Comparison of ENCODE assay signal across 34 cellular contexts in the genomic region with DNA sequence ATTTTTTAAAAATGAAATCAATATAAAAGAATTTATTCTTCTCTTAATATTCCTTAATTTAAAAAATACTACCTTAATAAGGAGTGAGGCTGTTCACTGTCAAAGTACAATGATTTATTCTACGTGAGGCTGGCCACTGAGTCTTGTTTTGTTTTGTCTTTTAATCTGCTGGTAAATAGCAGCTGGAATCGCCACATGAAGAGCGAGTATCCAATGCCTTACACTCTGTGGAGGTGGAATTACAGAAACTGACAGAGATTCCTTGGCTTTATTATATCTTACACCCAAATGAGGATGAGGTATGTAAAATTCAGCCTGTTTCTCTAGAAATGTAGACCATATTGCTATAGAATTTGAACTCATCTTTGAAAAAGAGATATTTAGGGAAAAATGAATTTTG.
"Had no signal": no experiment of that assay in that cellular context is flagged by ENCODE, and none has a peak within 500 bp of the region (broad histone marks: within the 10 kb centered on the region; RNA-seq: fewer than 3 reads in every experiment).

No MANE protein-coding gene starts in this region.

- H3K4me3 Mint-ChIP-seq: activated B cell treated with CpG ODN at 0.5 μM for 24 hours; activated CD4-positive, alpha-beta memory T cell treated with anti-CD3 and anti-CD28 coated beads, Interleukin-2, amount 10 ng/mL, durations not matched to agents 7 days and 5 days; activated CD4-positive, alpha-beta T cell treated with anti-CD3 and anti-CD28 coated beads, Interleukin-2, amount 10 ng/mL, durations not matched to agents 24 days and 14 days; activated CD8-positive, alpha-beta memory T cell treated with anti-CD3 and anti-CD28 coated beads, Interleukin-2, amount 10 ng/mL, durations not matched to agents 7 days and 5 days; activated CD8-positive, alpha-beta T cell treated with anti-CD3 and anti-CD28 coated beads, Interleukin-2, amount 10 ng/mL, durations not matched to agents 7 days and 5 days; activated naive CD4-positive, alpha-beta T cell treated with anti-CD3 and anti-CD28 coated beads, Interleukin-2, amount 10 ng/mL, durations not matched to agents 7 days and 5 days; activated naive CD4-positive, alpha-beta T cell treated with anti-CD3 and anti-CD28 coated beads, Interleukin-2, amount 50 U/mL, for 24 hours; activated naive CD8-positive, alpha-beta T cell; activated naive CD8-positive, alpha-beta T cell treated with anti-CD3 and anti-CD28 coated beads, Interleukin-2, amount 10 ng/mL, durations not matched to agents 7 days and 5 days; activated naive CD8-positive, alpha-beta T cell treated with anti-CD3 and anti-CD28 coated beads, Interleukin-2, amount 50 U/mL, for 24 hours; activated T-cell treated with anti-CD3 and anti-CD28 coated beads, Interleukin-2, amount 50 U/mL, for 24 hours; T-helper 2 cell treated with Interferon-gamma antibody and Interleukin-4, amounts not matched to agents 5 μg/mL and 100 μg/mL, for 36 hours had no signal

- FAIRE-seq: colon, TTC549 had no signal

- H3K9me3 Mint-ChIP-seq: activated B cell treated with CpG ODN at 0.5 μM for 24 hours; activated CD4-positive, alpha-beta memory T cell treated with anti-CD3 and anti-CD28 coated beads, Interleukin-2, amount 10 ng/mL, durations not matched to agents 7 days and 5 days; activated CD4-positive, alpha-beta T cell treated with anti-CD3 and anti-CD28 coated beads, Interleukin-2, amount 10 ng/mL, durations not matched to agents 24 days and 14 days; activated naive CD4-positive, alpha-beta T cell treated with anti-CD3 and anti-CD28 coated beads, Interleukin-2, amount 10 ng/mL, durations not matched to agents 7 days and 5 days; activated naive CD4-positive, alpha-beta T cell treated with anti-CD3 and anti-CD28 coated beads, Interleukin-2, amount 50 U/mL, for 24 hours; activated naive CD8-positive, alpha-beta T cell treated with anti-CD3 and anti-CD28 coated beads, Interleukin-2, amount 10 ng/mL, durations not matched to agents 7 days and 5 days; activated naive CD8-positive, alpha-beta T cell treated with anti-CD3 and anti-CD28 coated beads, Interleukin-2, amount 50 U/mL, for 24 hours; activated T-cell treated with anti-CD3 and anti-CD28 coated beads, Interleukin-2, amount 50 U/mL, for 24 hours; activated T-helper 2 cell treated with anti-CD3 and anti-CD28 coated beads, Interferon-gamma antibody, Interleukin-2, Interleukin-4, amounts not matched to agents 10 μg/mL and 5 μg/mL and 100 μg/mL, durations not matched to agents 14 hours and 24 hours and 36 hours; T-helper 2 cell treated with Interferon-gamma antibody and Interleukin-4, amounts not matched to agents 5 μg/mL and 100 μg/mL, for 36 hours had no signal

- H3K4me1 Mint-ChIP-seq: activated B cell treated with CpG ODN at 0.5 μM for 24 hours; activated CD4-positive, alpha-beta memory T cell treated with anti-CD3 and anti-CD28 coated beads, Interleukin-2, amount 10 ng/mL, durations not matched to agents 7 days and 5 days; activated CD4-positive, alpha-beta T cell treated with anti-CD3 and anti-CD28 coated beads, Interleukin-2, amount 10 ng/mL, durations not matched to agents 24 days and 14 days; activated CD8-positive, alpha-beta memory T cell treated with anti-CD3 and anti-CD28 coated beads, Interleukin-2, amount 10 ng/mL, durations not matched to agents 7 days and 5 days; activated naive CD4-positive, alpha-beta T cell treated with anti-CD3 and anti-CD28 coated beads, Interleukin-2, amount 10 ng/mL, durations not matched to agents 7 days and 5 days; activated naive CD4-positive, alpha-beta T cell treated with anti-CD3 and anti-CD28 coated beads, Interleukin-2, amount 50 U/mL, for 24 hours; activated naive CD8-positive, alpha-beta T cell treated with anti-CD3 and anti-CD28 coated beads, Interleukin-2, amount 10 ng/mL, durations not matched to agents 7 days and 5 days; activated naive CD8-positive, alpha-beta T cell treated with anti-CD3 and anti-CD28 coated beads, Interleukin-2, amount 50 U/mL, for 24 hours had no signal

- H3K4me3 ChIP-seq: ascending aorta, body of pancreas, breast epithelium had no signal

- DNase-seq: activated B cell treated with CpG ODN at 0.5 μM for 24 hours; activated CD4-positive, alpha-beta memory T cell treated with anti-CD3 and anti-CD28 coated beads, Interleukin-2, amount 10 ng/mL, durations not matched to agents 7 days and 5 days; activated CD4-positive, alpha-beta T cell treated with anti-CD3 and anti-CD28 coated beads for 4 hours; activated CD4-positive, alpha-beta T cell treated with anti-CD3 and anti-CD28 coated beads, Interleukin-2, amount 10 ng/mL, durations not matched to agents 24 days and 14 days; activated CD4-positive, alpha-beta T cell treated with anti-CD3 and anti-CD28 coated beads, Interleukin-2, amount 50 U/mL, for 48 hours; activated CD4-positive, CD25-positive, alpha-beta regulatory T cell treated with anti-CD3 and anti-CD28 coated beads, Interleukin-2, amount 50 U/mL, for 72 hours; activated CD8-positive, alpha-beta memory T cell treated with anti-CD3 and anti-CD28 coated beads for 24 hours; activated CD8-positive, alpha-beta memory T cell treated with anti-CD3 and anti-CD28 coated beads, Interleukin-2, amount 10 ng/mL, durations not matched to agents 7 days and 5 days; activated CD8-positive, alpha-beta memory T cell treated with anti-CD3 and anti-CD28 coated beads, Interleukin-2, amount 50 U/mL, for 48 hours; activated CD8-positive, alpha-beta T cell treated with anti-CD3 and anti-CD28 coated beads, Interleukin-2, amount 10 ng/mL, durations not matched to agents 7 days and 5 days; activated effector memory CD4-positive, alpha-beta T cell treated with Interleukin-2 at 50 U/mL for 16 hours; activated gamma-delta T cell; activated naive CD4-positive, alpha-beta T cell treated with anti-CD3 and anti-CD28 coated beads, Interleukin-2, amount 10 ng/mL, durations not matched to agents 7 days and 5 days; activated naive CD4-positive, alpha-beta T cell treated with Interleukin-2 at 50 U/mL for 16 hours; activated naive CD8-positive, alpha-beta T cell treated with anti-CD3 and anti-CD28 coated beads, Interleukin-2, amount 10 ng/mL, durations not matched to agents 7 days and 5 days; activated naive CD8-positive, alpha-beta T cell treated with anti-CD3 and anti-CD28 coated beads, Interleukin-2, amount 50 U/mL, for 24 hours; activated T-cell treated with anti-CD3 and anti-CD28 coated beads, Interleukin-2, amount 50 U/mL, for 24 hours; activated T-cell treated with anti-CD3 and anti-CD28 coated beads, Interleukin-2, amount 50 U/mL, for 48 hours; amygdala; anterior cingulate cortex; body of pancreas; brain microvascular endothelial cell; central memory CD4-positive, alpha-beta T cell; T-helper 2 cell; T-helper 9 cell had no signal

- H3K27me3 Mint-ChIP-seq: activated B cell treated with CpG ODN at 0.5 μM for 24 hours; activated CD4-positive, alpha-beta memory T cell treated with anti-CD3 and anti-CD28 coated beads, Interleukin-2, amount 10 ng/mL, durations not matched to agents 7 days and 5 days; activated CD4-positive, alpha-beta T cell treated with anti-CD3 and anti-CD28 coated beads, Interleukin-2, amount 10 ng/mL, durations not matched to agents 24 days and 14 days; activated CD8-positive, alpha-beta memory T cell treated with anti-CD3 and anti-CD28 coated beads, Interleukin-2, amount 10 ng/mL, durations not matched to agents 7 days and 5 days; activated naive CD4-positive, alpha-beta T cell treated with anti-CD3 and anti-CD28 coated beads, Interleukin-2, amount 10 ng/mL, durations not matched to agents 7 days and 5 days; activated naive CD4-positive, alpha-beta T cell treated with anti-CD3 and anti-CD28 coated beads, Interleukin-2, amount 50 U/mL, for 24 hours; activated naive CD8-positive, alpha-beta T cell; activated naive CD8-positive, alpha-beta T cell treated with anti-CD3 and anti-CD28 coated beads, Interleukin-2, amount 10 ng/mL, durations not matched to agents 7 days and 5 days; activated naive CD8-positive, alpha-beta T cell treated with anti-CD3 and anti-CD28 coated beads, Interleukin-2, amount 50 U/mL, for 24 hours; activated T-cell treated with anti-CD3 and anti-CD28 coated beads, Interleukin-2, amount 50 U/mL, for 24 hours had no signal

- ATAC-seq: activated CD8-positive, alpha-beta memory T cell treated with anti-CD3 and anti-CD28 coated beads, Interleukin-2, amount 10 ng/mL, durations not matched to agents 7 days and 5 days; activated CD8-positive, alpha-beta T cell treated with anti-CD3 and anti-CD28 coated beads, Interleukin-2, amount 10 ng/mL, durations not matched to agents 7 days and 5 days; activated naive CD8-positive, alpha-beta T cell treated with anti-CD3 and anti-CD28 coated beads, Interleukin-2, amount 50 U/mL, for 24 hours; body of pancreas had no signal

- H3K27me3 ChIP-seq: ascending aorta, body of pancreas, brain microvascular endothelial cell, breast epithelium had no signal

- H3K27ac ChIP-seq: ascending aorta, body of pancreas, brain microvascular endothelial cell, breast epithelium, VCaP had no signal

- H3K4me1 ChIP-seq: ascending aorta, body of pancreas, breast epithelium had no signal

- H3K9me3 ChIP-seq: ascending aorta, body of pancreas, breast epithelium had no signal

- H3K27ac Mint-ChIP-seq: activated B cell treated with CpG ODN at 0.5 μM for 24 hours; activated CD4-positive, alpha-beta memory T cell treated with anti-CD3 and anti-CD28 coated beads, Interleukin-2, amount 10 ng/mL, durations not matched to agents 7 days and 5 days; activated CD4-positive, alpha-beta T cell treated with anti-CD3 and anti-CD28 coated beads, Interleukin-2, amount 10 ng/mL, durations not matched to agents 24 days and 14 days; activated CD8-positive, alpha-beta memory T cell treated with anti-CD3 and anti-CD28 coated beads, Interleukin-2, amount 10 ng/mL, durations not matched to agents 7 days and 5 days; activated CD8-positive, alpha-beta T cell treated with anti-CD3 and anti-CD28 coated beads, Interleukin-2, amount 10 ng/mL, durations not matched to agents 7 days and 5 days; activated naive CD4-positive, alpha-beta T cell treated with anti-CD3 and anti-CD28 coated beads, Interleukin-2, amount 10 ng/mL, durations not matched to agents 7 days and 5 days; activated naive CD4-positive, alpha-beta T cell treated with anti-CD3 and anti-CD28 coated beads, Interleukin-2, amount 50 U/mL, for 24 hours; activated naive CD8-positive, alpha-beta T cell; activated naive CD8-positive, alpha-beta T cell treated with anti-CD3 and anti-CD28 coated beads, Interleukin-2, amount 10 ng/mL, durations not matched to agents 7 days and 5 days; activated naive CD8-positive, alpha-beta T cell treated with anti-CD3 and anti-CD28 coated beads, Interleukin-2, amount 50 U/mL, for 24 hours; activated T-cell treated with anti-CD3 and anti-CD28 coated beads, Interleukin-2, amount 50 U/mL, for 24 hours; activated T-helper 2 cell treated with anti-CD3 and anti-CD28 coated beads, Interferon-gamma antibody, Interleukin-2, Interleukin-4, amounts not matched to agents 10 μg/mL and 5 μg/mL and 100 μg/mL, durations not matched to agents 14 hours and 24 hours and 36 hours; T-helper 2 cell treated with Interferon-gamma antibody and Interleukin-4, amounts not matched to agents 5 μg/mL and 100 μg/mL, for 36 hours had no signal
